20 cellular contexts compared by ENCODE assay signal in genomic region chr5:103774736-103775135, GRCh38.
DNase-seq lines count a peak whose midpoint lies in the region; ATAC-seq lines count a peak whose summit lies in the region.
"Had no signal": no experiment of that assay in that cellular context is flagged by ENCODE, and none has a peak within 500 bp of the region (broad histone marks: within the 10 kb centered on the region; RNA-seq: fewer than 3 reads in every experiment).

No MANE protein-coding gene starts in this region.

- no peak overlapping the region for H2BK5ac ChIP-seq in trophoblast cell (ENCODE audit: low read depth, low read length, poor library complexity)

- no peak overlapping the region for H3K4me2 ChIP-seq in trophoblast cell (ENCODE audit: low read length)

- no peak overlapping the region for H3K4ac ChIP-seq in trophoblast cell (ENCODE audit: low read depth, low read length)

- H3K9me3 ChIP-seq in trophoblast cell (ENCODE audit: insufficient read depth, low read depth, low read length) (peaks cover 2% of the 10 kb centered on the region), right cardiac atrium (ENCODE audit: control insufficient read depth, low read length) (no peaks in the 10 kb centered on the region)
- H3K9me3 ChIP-seq: Caco-2, esophagus muscularis mucosa, neutrophil, right atrium auricular region had no signal

- no peak overlapping the region for H3K18ac ChIP-seq in trophoblast cell (ENCODE audit: low read length)

- H3K14ac ChIP-seq in trophoblast cell (ENCODE audit: low read length): no peak overlapping the region

- no CpG with 5 or more reads among the region's 1 CpG for WGBS in trophoblast cell (ENCODE audit: extremely low coverage, insufficient coverage, insufficient read length)
- WGBS in right cardiac atrium: 45% methylated on average over 1 of the region's 1 CpG

- no peak overlapping the region for H2BK120ac ChIP-seq in trophoblast cell (ENCODE audit: insufficient read depth, low read length, poor library complexity)

- no peak overlapping the region for H2AFZ ChIP-seq in trophoblast cell (ENCODE audit: insufficient read depth, low read length, poor library complexity)

- H4K12ac ChIP-seq in trophoblast cell (ENCODE audit: low read depth, low read length): no peak overlapping the region

- H3K79me1 ChIP-seq in trophoblast cell (ENCODE audit: low read length): no peaks in the 10 kb centered on the region

- H3K9ac ChIP-seq in trophoblast cell (ENCODE audit: low read length): no peak overlapping the region

- H3K4me3 ChIP-seq in trophoblast cell (ENCODE audit: low read depth, low read length): no peak overlapping the region
- no peak overlapping the region for H3K4me3 ChIP-seq in right cardiac atrium (ENCODE audit: low read length)
- H3K4me3 ChIP-seq: dorsolateral prefrontal cortex, esophagus muscularis mucosa, right atrium auricular region had no signal

- no peak overlapping the region for H2AK5ac ChIP-seq in trophoblast cell (ENCODE audit: low read length)

- no peak overlapping the region for H3K27ac ChIP-seq in trophoblast cell (ENCODE audit: low read depth, low read length)
- no peak overlapping the region for H3K27ac ChIP-seq in right cardiac atrium (ENCODE audit: low read length)
- H3K27ac ChIP-seq: dorsolateral prefrontal cortex, esophagus muscularis mucosa, neutrophil, right atrium auricular region had no signal

- no peak overlapping the region for H2BK12ac ChIP-seq in trophoblast cell (ENCODE audit: low read length)

- H3K79me2 ChIP-seq in trophoblast cell (ENCODE audit: control insufficient read depth, insufficient read depth, low read length, poor library complexity): no peaks in the 10 kb centered on the region

- no peaks in the 10 kb centered on the region for H3K36me3 ChIP-seq in trophoblast cell (ENCODE audit: control insufficient read depth in 1 of 2, insufficient read depth in 2 of 2, low read length in 2 of 2)
- H3K36me3 ChIP-seq: esophagus muscularis mucosa, neutrophil, right atrium auricular region had no signal

- H3K27me3 ChIP-seq in trophoblast cell (ENCODE audit: insufficient read depth, low read length): no peaks in the 10 kb centered on the region
- H3K27me3 ChIP-seq in right cardiac atrium (ENCODE audit: control insufficient read depth, insufficient read depth): no peaks in the 10 kb centered on the region
- H3K27me3 ChIP-seq: dorsolateral prefrontal cortex, esophagus muscularis mucosa, neutrophil, right atrium auricular region had no signal

- H4K91ac ChIP-seq in trophoblast cell (ENCODE audit: low read depth, low read length): no peak overlapping the region

- DNase-seq in EL (peak; percentile 6), M059J (ENCODE audit: low read depth) (peak; percentile 87), fibroblast of peridontal ligament (ENCODE audit: extremely low read depth) (peak; percentile 37), trophoblast cell (peak; percentile 0 to 66), germinal center (ENCODE audit: low spot score) (no peak), activated T-cell treated with anti-CD3 and anti-CD28 coated beads for 4 hours (no peak), right cardiac atrium (no peak)
- DNase-seq in stimulated activated naive CD8-positive, alpha-beta T cell treated with anti-CD3 and anti-CD28 coated beads, Interleukin-15, Interleukin-2, amounts not matched to agents 100 U/mL and 50 U/mL, for 24 hours: no peak
- DNase-seq: activated CD4-positive, alpha-beta T cell treated with anti-CD3 and anti-CD28 coated beads, Interleukin-2, amount 50 U/mL, for 1 hour; activated naive CD4-positive, alpha-beta T cell treated with anti-CD3 and anti-CD28 coated beads, Interleukin-2, amount 50 U/mL, for 16 hours; Caco-2; dorsolateral prefrontal cortex; islet precursor cell; midbrain; NCI-H1436; RPMI8226; stimulated activated CD4-positive, alpha-beta T cell treated with anti-CD3 and anti-CD28 coated beads, Interleukin-1b, Interleukin-23, amount 100 ng/mL, for 48 hours had no signal

- ATAC-seq in stimulated activated naive CD8-positive, alpha-beta T cell treated with anti-CD3 and anti-CD28 coated beads, Interleukin-15, Interleukin-2, amounts not matched to agents 100 U/mL and 50 U/mL, for 24 hours: no peak
- no peak for ATAC-seq in right cardiac atrium

- no peak overlapping the region for H3K23ac ChIP-seq in trophoblast cell (ENCODE audit: low read length)

- no peak overlapping the region for H4K8ac ChIP-seq in trophoblast cell (ENCODE audit: low read depth, low read length)

- intact Hi-C loops in right cardiac atrium (cut with DNase I): no loop called here

- H3K4me1 ChIP-seq in trophoblast cell (ENCODE audit: control insufficient read depth in 1 of 2, insufficient read depth in 2 of 2, low read length in 2 of 2) (no peaks in the 10 kb centered on the region), right cardiac atrium (ENCODE audit: control insufficient read depth, insufficient read depth, low read length) (no peaks in the 10 kb centered on the region)
- H3K4me1 ChIP-seq: Caco-2, esophagus muscularis mucosa, right atrium auricular region had no signal

Comparison
In these comparisons a context has a peak if more than half of its experiments do, and no peak if none do; other contexts are left out.
1. DNase-seq: peak in EL (single experiment), M059J (single experiment), fibroblast of peridontal ligament (single experiment) and trophoblast cell (2 of 2); none in germinal center (single experiment), stimulated activated naive CD8-positive, alpha-beta T cell treated with anti-CD3 and anti-CD28 coated beads, Interleukin-15, Interleukin-2, amounts not matched to agents 100 U/mL and 50 U/mL, for 24 hours (single experiment), activated T-cell treated with anti-CD3 and anti-CD28 coated beads for 4 hours (single experiment) and right cardiac atrium (0 of 3).